19 cellular contexts compared by ENCODE assay signal in genomic region chr17:4505187-4505586, GRCh38. TPM values are rescaled to one million over a fixed set of nuclear protein-coding genes. Genes with fewer than 3 reads are reported as not detected.
DNase-seq lines count a peak whose midpoint lies in the region; ATAC-seq, FAIRE-seq and TF ChIP-seq lines count a peak whose summit lies in the region.
"Had no signal": no experiment of that assay in that cellular context is flagged by ENCODE, and none has a peak within 500 bp of the region (broad histone marks: within the 10 kb centered on the region; RNA-seq: fewer than 3 reads in every experiment).

No MANE protein-coding gene starts in this region.

- H3K4me3 Mint-ChIP-seq in activated naive CD8-positive, alpha-beta T cell = peak overlapping the region; percentile 44
- H3K4me3 Mint-ChIP-seq in activated naive CD8-positive, alpha-beta T cell treated with anti-CD3 and anti-CD28 coated beads, Interleukin-2, amount 50 U/mL, for 24 hours = no peak overlapping the region
- peak overlapping the region; percentile 33 for H3K4me3 Mint-ChIP-seq in activated T-helper 17 cell treated with anti-CD3 and anti-CD28 coated beads, Interleukin-2, amount 50 U/mL, for 72 hours
- H3K4me3 Mint-ChIP-seq: CD4-positive, alpha-beta T cell; GM23338; IgD-negative memory B cell had no signal

- no peak overlapping the region for H2AFZ ChIP-seq in mesenchymal stem cell (ENCODE audit: low read depth, low read length)
- H2AFZ ChIP-seq: GM23338 had no signal

- no peaks in the 10 kb centered on the region for H3K79me1 ChIP-seq in mesenchymal stem cell (replicated peaks; ENCODE audit: low read length, poor library complexity, severe bottlenecking)

- H3K4me1 ChIP-seq in kidney (ENCODE audit: control insufficient read depth in 1 of 2, insufficient read depth in 1 of 2, low read depth in 1 of 2, low read length in 2 of 2) = peaks cover 38 to 48% of the 10 kb centered on the region in 2 donors
- peaks cover 46 to 100% (median 77%) of the 10 kb centered on the region in 6 donors for H3K4me1 ChIP-seq in spleen
- peaks cover 18% of the 10 kb centered on the region for H3K4me1 ChIP-seq in mesenchymal stem cell (ENCODE audit: control insufficient read depth, insufficient read depth, low read depth, low read length)
- H3K4me1 ChIP-seq: SJCRH30 had no signal

- no peaks in the 10 kb centered on the region for H3K9me3 ChIP-seq in kidney (ENCODE audit: control insufficient read depth in 1 of 2, low read length in 2 of 2)
- H3K9me3 ChIP-seq in spleen = no peaks in the 10 kb centered on the region
- H3K9me3 ChIP-seq in mesenchymal stem cell (ENCODE audit: control insufficient read depth, low read length) = no peaks in the 10 kb centered on the region
- H3K9me3 ChIP-seq: SJCRH30 had no signal

- H3K27me3 Mint-ChIP-seq in activated naive CD8-positive, alpha-beta T cell = peaks cover 6% of the 10 kb centered on the region
- H3K27me3 Mint-ChIP-seq in activated naive CD8-positive, alpha-beta T cell treated with anti-CD3 and anti-CD28 coated beads, Interleukin-2, amount 50 U/mL, for 24 hours = peaks cover 24% of the 10 kb centered on the region
- H3K27me3 Mint-ChIP-seq in activated T-helper 17 cell treated with anti-CD3 and anti-CD28 coated beads, Interleukin-2, amount 50 U/mL, for 72 hours = peaks cover 24% of the 10 kb centered on the region

- H2AK5ac ChIP-seq in mesenchymal stem cell (ENCODE audit: low read length, severe bottlenecking) = no peak overlapping the region

- no peak overlapping the region for H3K14ac ChIP-seq in mesenchymal stem cell (ENCODE audit: low read length in 2 of 2)

- H3K4me1 Mint-ChIP-seq in activated naive CD8-positive, alpha-beta T cell (ENCODE audit: low read depth) = peaks cover 45% of the 10 kb centered on the region
- H3K4me1 Mint-ChIP-seq in activated naive CD8-positive, alpha-beta T cell treated with anti-CD3 and anti-CD28 coated beads, Interleukin-2, amount 50 U/mL, for 24 hours = peaks cover 37% of the 10 kb centered on the region
- peaks cover 34% of the 10 kb centered on the region for H3K4me1 Mint-ChIP-seq in activated T-helper 17 cell treated with anti-CD3 and anti-CD28 coated beads, Interleukin-2, amount 50 U/mL, for 72 hours

- no peak for TF ChIP-seq POLR2A in spleen (IDR thresholded peaks at IDR 0.05)

- no peak overlapping the region for H4K91ac ChIP-seq in mesenchymal stem cell (ENCODE audit: low read length)

- no peak overlapping the region for H3K27ac Mint-ChIP-seq in activated naive CD8-positive, alpha-beta T cell
- no peak overlapping the region for H3K27ac Mint-ChIP-seq in activated naive CD8-positive, alpha-beta T cell treated with anti-CD3 and anti-CD28 coated beads, Interleukin-2, amount 50 U/mL, for 24 hours
- peak overlapping the region; percentile 45 for H3K27ac Mint-ChIP-seq in activated T-helper 17 cell treated with anti-CD3 and anti-CD28 coated beads, Interleukin-2, amount 50 U/mL, for 72 hours
- H3K27ac Mint-ChIP-seq: CD4-positive, alpha-beta T cell; GM23338; IgD-negative memory B cell had no signal

- H3K27me3 ChIP-seq in spleen (replicated peaks in 1 of 7) (peaks cover 0 to 82% (median 14%) of the 10 kb centered on the region in 7 donors), mesenchymal stem cell (ENCODE audit: control insufficient read depth in 1 of 2, insufficient read depth in 1 of 2, low read length in 2 of 2) (peaks cover 43 to 81% of the 10 kb centered on the region in 2 experiments)

- H2BK12ac ChIP-seq in mesenchymal stem cell (ENCODE audit: low read length in 2 of 2) = no peak overlapping the region

- no peak overlapping the region for H3K4me3 ChIP-seq in kidney (ENCODE audit: low read length in 2 of 2)
- H3K4me3 ChIP-seq in spleen = no peak overlapping the region
- H3K4me3 ChIP-seq in mesenchymal stem cell (ENCODE audit: insufficient read depth in 1 of 2, low read depth in 1 of 2, low read length in 2 of 2) = no peak overlapping the region
- H3K4me3 ChIP-seq: GM23338, SJCRH30, skin epidermis had no signal

- no peak for TF ChIP-seq CTCF in kidney (IDR thresholded peaks at IDR 0.05; ENCODE audit: borderline replicate concordance, extremely low read depth, insufficient read depth)
- TF ChIP-seq CTCF in spleen (IDR thresholded peaks at IDR 0.05 in 8 of 11, conservative IDR thresholded peaks at IDR 0.05 in 3 of 11) = no peak

- intact Hi-C loops in kidney (cut with DNase I) (no loop called here), spleen (cut with DNase I; ENCODE audit: low total_unique reads) (no loop called here)

- DNase-seq in activated naive CD8-positive, alpha-beta T cell treated with anti-CD3 and anti-CD28 coated beads, Interleukin-2, amount 50 U/mL, for 24 hours = no peak
- DNase-seq in kidney (peak; percentile 44), spleen (no peak), pons (ENCODE audit: low spot score) (no peak), mesenchymal stem cell (no peak)
- DNase-seq in stimulated activated CD4-positive, alpha-beta T cell treated with anti-CD3 and anti-CD28 coated beads, Interleukin-4, amount 100 ng/mL, for 4 hours = no peak
- DNase-seq: activated gamma-delta T cell treated with Interleukin-2 at 50 U/mL for 16 hours; CD4-positive, alpha-beta T cell; erythroblast; NCI-H2029 treated with DMSO at 0.1 percent for 48 hours; NCI-H510A treated with DMSO at 0.1 percent for 48 hours; SJCRH30 had no signal

- no peak overlapping the region for H2BK15ac ChIP-seq in mesenchymal stem cell (ENCODE audit: low read depth, poor library complexity, severe bottlenecking)

- ATAC-seq in activated naive CD8-positive, alpha-beta T cell treated with anti-CD3 and anti-CD28 coated beads, Interleukin-2, amount 50 U/mL, for 24 hours = no peak
- ATAC-seq in activated T-helper 17 cell treated with anti-CD3 and anti-CD28 coated beads, Interleukin-2, amount 50 U/mL, for 72 hours (replicated peaks) = peak; percentile 59
- ATAC-seq: GM23338 had no signal

- H3K36me3 Mint-ChIP-seq in activated naive CD8-positive, alpha-beta T cell = no peaks in the 10 kb centered on the region
- no peaks in the 10 kb centered on the region for H3K36me3 Mint-ChIP-seq in activated naive CD8-positive, alpha-beta T cell treated with anti-CD3 and anti-CD28 coated beads, Interleukin-2, amount 50 U/mL, for 24 hours (ENCODE audit: low read depth)
- H3K36me3 Mint-ChIP-seq in activated T-helper 17 cell treated with anti-CD3 and anti-CD28 coated beads, Interleukin-2, amount 50 U/mL, for 72 hours (ENCODE audit: low read depth) = no peaks in the 10 kb centered on the region

- no peak overlapping the region for H3K23ac ChIP-seq in mesenchymal stem cell (ENCODE audit: low read length in 2 of 2)

- no peak overlapping the region for H3K18ac ChIP-seq in mesenchymal stem cell (ENCODE audit: low read depth in 1 of 2, low read length in 2 of 2)

- no peak for FAIRE-seq in kidney (lab: Jason Lieb, UNC)
- FAIRE-seq: colon had no signal

- H3K9ac ChIP-seq in kidney (ENCODE audit: low read length in 2 of 2) = peak overlapping the region in 1 of 2 donors; percentile 43
- H3K9ac ChIP-seq in mesenchymal stem cell (ENCODE audit: low read length) = no peak overlapping the region

- no peaks in the 10 kb centered on the region for H3K9me3 Mint-ChIP-seq in activated naive CD8-positive, alpha-beta T cell (ENCODE audit: low read depth)
- H3K9me3 Mint-ChIP-seq in activated naive CD8-positive, alpha-beta T cell treated with anti-CD3 and anti-CD28 coated beads, Interleukin-2, amount 50 U/mL, for 24 hours = no peaks in the 10 kb centered on the region
- H3K9me3 Mint-ChIP-seq in activated T-helper 17 cell treated with anti-CD3 and anti-CD28 coated beads, Interleukin-2, amount 50 U/mL, for 72 hours = no peaks in the 10 kb centered on the region
- H3K9me3 Mint-ChIP-seq: CD4-positive, alpha-beta T cell; GM23338; IgD-negative memory B cell had no signal

- H3K4ac ChIP-seq in mesenchymal stem cell (ENCODE audit: low read depth in 1 of 2, low read length in 2 of 2) = no peak overlapping the region

- no peak overlapping the region for H3K4me2 ChIP-seq in mesenchymal stem cell (ENCODE audit: low read length, poor library complexity, severe bottlenecking)
- H3K4me2 ChIP-seq: GM23338 had no signal

- no peak overlapping the region for H4K8ac ChIP-seq in mesenchymal stem cell (ENCODE audit: low read length)

- H2BK120ac ChIP-seq in mesenchymal stem cell (ENCODE audit: low read depth, low read length) = no peak overlapping the region

- peak overlapping the region in 1 of 2 donors; percentile 74 for H3K27ac ChIP-seq in kidney (ENCODE audit: low read depth in 2 of 2, low read length in 2 of 2)
- H3K27ac ChIP-seq in spleen = peak overlapping the region in 6 of 8 donors; percentile 2 to 77 (median 46)
- H3K27ac ChIP-seq in mesenchymal stem cell (ENCODE audit: low read length, poor library complexity, severe bottlenecking) = no peak overlapping the region
- H3K27ac ChIP-seq: SJCRH30 had no signal

- no peak overlapping the region for H2BK5ac ChIP-seq in mesenchymal stem cell (ENCODE audit: low read depth, low read length, poor library complexity, severe bottlenecking)

- WGBS in spleen, 5 donors = 63 to 92% (median 68%) methylated on average over 3 to 5 of the region's 5 CpGs
- 96% methylated on average over 5 of the region's 5 CpGs for WGBS in mesenchymal stem cell

- no peaks in the 10 kb centered on the region for H3K36me3 ChIP-seq in kidney (ENCODE audit: control insufficient read depth in 1 of 2, insufficient read depth in 2 of 2, low read length in 2 of 2)
- no peaks in the 10 kb centered on the region for H3K36me3 ChIP-seq in spleen
- H3K36me3 ChIP-seq in mesenchymal stem cell (ENCODE audit: control insufficient read depth in 1 of 2, insufficient read depth in 2 of 2, low read depth in 1 of 2, low read length in 2 of 2) = peaks cover 0 to 25% of the 10 kb centered on the region in 2 experiments
- H3K36me3 ChIP-seq: SJCRH30 had no signal

RNA-seq across cellular contexts. Expression of gene SPNS2, which starts 6.5 kb away (rescaled TPM):
- under 1 TPM in 1 of 2 donors, not detected in 1; 0.45 TPM for total RNA-seq in activated T-helper 17 cell treated with anti-CD3 and anti-CD28 coated beads, Interleukin-2, amount 50 U/mL, for 72 hours
- total RNA-seq in kidney = 60.5 TPM
- polyA plus RNA-seq in kidney (ENCODE audit: insufficient read depth, low read depth, low replicate concordance) = 75.1 TPM
- 10 to 100 TPM; 19.6 to 53.5 (median 36.6) TPM for total RNA-seq in spleen
- 10 to 100 TPM in 2 of 3 donors, 1 to 10 TPM in 1; 8.1 to 20.4 (median 13.2) TPM for polyA plus RNA-seq in spleen
- polyA plus RNA-seq in mesenchymal stem cell (2013, experiment 1 of 2) = 0.01 TPM
- polyA plus RNA-seq in mesenchymal stem cell (2013, experiment 2 of 2) = not detected
- polyA plus RNA-seq: IgD-negative memory B cell had no signal

RNA-seq across cellular contexts. Expression of gene MYBBP1A, which starts 50.0 kb away (rescaled TPM):
- 10 to 100 TPM; 47.5 to 95.4 TPM for total RNA-seq in activated T-helper 17 cell treated with anti-CD3 and anti-CD28 coated beads, Interleukin-2, amount 50 U/mL, for 72 hours
- total RNA-seq in kidney = 51.6 TPM
- 11.9 TPM for polyA plus RNA-seq in kidney (ENCODE audit: insufficient read depth, low read depth, low replicate concordance)
- total RNA-seq in spleen = 10 to 100 TPM; 37.1 to 71.2 (median 54.4) TPM
- polyA plus RNA-seq in spleen = 10 to 100 TPM; 24.7 to 48.6 (median 35.5) TPM
- 20.8 TPM for polyA plus RNA-seq in mesenchymal stem cell (2013, experiment 1 of 2)
- 19.7 TPM for polyA plus RNA-seq in mesenchymal stem cell (2013, experiment 2 of 2)

RNA-seq across cellular contexts. Expression of gene GGT6, which starts 55.2 kb away (rescaled TPM):
- total RNA-seq in activated T-helper 17 cell treated with anti-CD3 and anti-CD28 coated beads, Interleukin-2, amount 50 U/mL, for 72 hours = not detected
- 16.8 TPM for total RNA-seq in kidney
- 51.4 TPM for polyA plus RNA-seq in kidney (ENCODE audit: insufficient read depth, low read depth, low replicate concordance)
- under 1 TPM in 1 of 7 donors, not detected in 6; 0.42 TPM for total RNA-seq in spleen
- under 1 TPM in 1 of 3 donors, not detected in 2; 0.03 TPM for polyA plus RNA-seq in spleen
- not detected for polyA plus RNA-seq in mesenchymal stem cell (2013, experiment 1 of 2)
- not detected for polyA plus RNA-seq in mesenchymal stem cell (2013, experiment 2 of 2)
- total RNA-seq: CD4-positive, alpha-beta T cell; mononuclear cell; SJCRH30 had no signal
- polyA plus RNA-seq: GM23338, IgD-negative memory B cell had no signal

Comparison
In these comparisons a context has a peak if more than half of its experiments do, and no peak if none do; other contexts are left out.
1. RNA of gene SPNS2, which starts 6.5 kb away (total RNA-seq): 60.5 TPM in kidney (single experiment) and 19.6 to 53.5 TPM in spleen; 0.45 TPM in activated T-helper 17 cell treated with anti-CD3 and anti-CD28 coated beads, Interleukin-2, amount 50 U/mL, for 72 hours; every median in the first group is over 10 times any median in the second.
2. RNA of gene GGT6, which starts 55.2 kb away (total RNA-seq): 16.8 TPM in kidney (single experiment); 0.42 TPM in spleen and not detected in activated T-helper 17 cell treated with anti-CD3 and anti-CD28 coated beads, Interleukin-2, amount 50 U/mL, for 72 hours; every median in the first group is over 10 times any median in the second.